In the genomic region with DNA sequence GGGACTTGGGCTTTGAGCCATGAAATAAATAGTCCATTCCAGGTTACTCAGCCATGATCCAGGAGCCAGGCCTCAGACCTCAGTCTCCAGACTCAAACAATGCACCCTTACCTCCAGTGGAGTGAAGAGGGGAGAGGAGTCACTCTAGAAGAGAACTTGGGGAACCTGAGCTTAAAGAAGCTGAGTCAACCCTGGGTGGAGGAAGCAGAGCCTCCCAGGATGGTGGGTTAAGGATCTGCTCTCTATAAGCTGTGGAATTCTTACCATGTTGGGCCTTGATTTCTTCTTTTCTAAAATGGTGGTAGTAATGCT, we compare ENCODE assay signal across 13 cellular contexts.
A peak's percentile ranks its signal among the peaks of the same experiment; 100 is the strongest.
DNase-seq lines count a peak whose midpoint lies in the region; ATAC-seq, FAIRE-seq and TF ChIP-seq lines count a peak whose summit lies in the region.
"Had no signal": no experiment of that assay in that cellular context is flagged by ENCODE, and none has a peak within 500 bp of the region (broad histone marks: within the 10 kb centered on the region; RNA-seq: fewer than 3 reads in every experiment).

No MANE protein-coding gene starts in this region.

- peak overlapping the region; percentile 61 for H3K4me2 ChIP-seq in HCT116 (ENCODE audit: low read length)
- peak overlapping the region; percentile 48 for H3K4me2 ChIP-seq in PC-9
- H3K4me2 ChIP-seq in endothelial cell of umbilical vein (ENCODE audit: insufficient read depth, low read length), result peak overlapping the region; percentile 67
- peak overlapping the region; percentile 61 for H3K4me2 ChIP-seq in smooth muscle cell

- no TSS peak for BruUV-seq in HCT116 (replicated peaks; lab: Mats Ljungman, UMichigan)
- no TSS peak for BruUV-seq in PC-9 (replicated peaks; lab: Mats Ljungman, UMichigan)
- BruUV-seq in endothelial cell of umbilical vein (replicated peaks; lab: Mats Ljungman, UMichigan), result no TSS peak

- dilution Hi-C loops in endothelial cell of umbilical vein (cut with MboI; ENCODE audit: extremely low pct_ligation_motif_present, low sequenced_read_pairs), result no loop called here

- no peaks in the 10 kb centered on the region for H3K9me2 ChIP-seq in HCT116 (ENCODE audit: insufficient read depth)
- H3K9me2 ChIP-seq in PC-9 (ENCODE audit: insufficient read depth), result no peaks in the 10 kb centered on the region

- POLR2A ChIA-PET in HCT116 (lab: Charles Lee) (no interaction called here), PC-9 (lab: Charles Lee; ENCODE audit: unreplicated experiment) (no interaction called here), endothelial cell of umbilical vein (lab: Charles Lee) (no interaction called here)
- POLR2A ChIA-PET in activated CD4-positive, alpha-beta T cell treated with anti-CD3 and anti-CD28 coated beads, Interleukin-2, amount 10 ng/mL, durations not matched to agents 7 days and 5 days (lab: Charles Lee), result no interaction called here

- peaks cover 5% of the 10 kb centered on the region for H3K27me3 Mint-ChIP-seq in activated CD4-positive, alpha-beta T cell treated with anti-CD3 and anti-CD28 coated beads, Interleukin-2, amount 10 ng/mL, durations not matched to agents 7 days and 5 days

- H4K20me1 ChIP-seq in HCT116 (ENCODE audit: insufficient read depth) (no peaks in the 10 kb centered on the region), PC-9 (ENCODE audit: insufficient read depth) (no peaks in the 10 kb centered on the region), endothelial cell of umbilical vein (replicated peaks; ENCODE audit: control insufficient read depth, extremely low read depth, insufficient read depth, low read length) (no peaks in the 10 kb centered on the region), smooth muscle cell (ENCODE audit: low read depth) (no peaks in the 10 kb centered on the region)

- H3K36me3 Mint-ChIP-seq in activated CD4-positive, alpha-beta T cell treated with anti-CD3 and anti-CD28 coated beads, Interleukin-2, amount 10 ng/mL, durations not matched to agents 7 days and 5 days (ENCODE audit: low read depth), result no peaks in the 10 kb centered on the region

- TF ChIP-seq RAD21 in HCT116 (IDR thresholded peaks at IDR 0.05; ENCODE audit: low read depth), result no peak

- H2AFZ ChIP-seq in HCT116 (ENCODE audit: low read depth, low read length, poor library complexity, severe bottlenecking), result no peak overlapping the region
- peak overlapping the region; percentile 71; the same call in 1 of the 2 replicates for H2AFZ ChIP-seq in PC-9
- H2AFZ ChIP-seq in endothelial cell of umbilical vein (ENCODE audit: low read depth, low read length), result peak overlapping the region; percentile 36
- no peak overlapping the region for H2AFZ ChIP-seq in smooth muscle cell (ENCODE audit: low read depth)

- CTCF ChIA-PET in HCT116 (lab: Charles Lee), result interaction anchor here (1.4 to 1.8 kb wide), 2 partner anchors 8 to 32 kb away, joined by 3 to 8 read pairs; no protein-coding TSS in a partner anchor
- CTCF ChIA-PET in PC-9 (lab: Charles Lee), result no interaction called here
- CTCF ChIA-PET in endothelial cell of umbilical vein (lab: Charles Lee), result interaction anchor here (0.5 to 2.3 kb wide), 9 partner anchors 9 to 719 kb away, joined by 3 to 8 read pairs (median 5); no protein-coding TSS in a partner anchor
- CTCF ChIA-PET in activated CD4-positive, alpha-beta T cell treated with anti-CD3 and anti-CD28 coated beads, Interleukin-2, amount 10 ng/mL, durations not matched to agents 7 days and 5 days (lab: Charles Lee), result no interaction called here

- peak overlapping the region; percentile 21; the same call in 1 of the 2 replicates for H3K27ac ChIP-seq in HCT116 (ENCODE audit: low read depth, low read length)
- H3K27ac ChIP-seq in PC-9, result peak overlapping the region; percentile 45
- peak overlapping the region; percentile 89 for H3K27ac ChIP-seq in endothelial cell of umbilical vein (ENCODE audit: insufficient read depth, low read depth, low read length)
- H3K27ac ChIP-seq in smooth muscle cell (ENCODE audit: low read depth), result peak overlapping the region; percentile 79
- H3K27ac ChIP-seq in lower lobe of right lung, result no peak overlapping the region

- H3K9me3 ChIP-seq in HCT116 (ENCODE audit: control insufficient read depth in 1 of 2, insufficient read depth in 1 of 2, low read depth in 1 of 2, low read length in 2 of 2) (no peaks in the 10 kb centered on the region), PC-9 (ENCODE audit: insufficient read depth, low read depth) (no peaks in the 10 kb centered on the region; the same call in 1 of the 2 replicates), endothelial cell of umbilical vein (replicated peaks; ENCODE audit: control insufficient read depth, insufficient read depth, low read length) (no peaks in the 10 kb centered on the region), smooth muscle cell (replicated peaks; ENCODE audit: low read depth) (no peaks in the 10 kb centered on the region), lower lobe of right lung (no peaks in the 10 kb centered on the region)
- H3K9me3 ChIP-seq: heart left ventricle, thoracic aorta had no signal

- peak overlapping the region; percentile 26 for H3K9ac ChIP-seq in HCT116 (ENCODE audit: low read length)
- peak overlapping the region; percentile 58 for H3K9ac ChIP-seq in endothelial cell of umbilical vein (replicated peaks; ENCODE audit: extremely low read depth, insufficient read depth, low read length)
- H3K9ac ChIP-seq in smooth muscle cell (ENCODE audit: low read depth), result peak overlapping the region; percentile 28

- H3K9me1 ChIP-seq in endothelial cell of umbilical vein (replicated peaks; ENCODE audit: control insufficient read depth, extremely low read depth, insufficient read depth, low read length), result no peaks in the 10 kb centered on the region

- intact Hi-C loops in HCT116 (cut with micrococcal nuclease) (no loop called here), PC-9 (cut with micrococcal nuclease; ENCODE audit: unreplicated experiment) (no loop called here), endothelial cell of umbilical vein (cut with micrococcal nuclease) (loop anchor here (1.0 kb wide), 1 partner anchor 32 kb away; no protein-coding TSS in a partner anchor), lower lobe of right lung (cut with DNase I) (no loop called here)

- peaks cover 6% of the 10 kb centered on the region; the same call in 1 of the 2 replicates for H3F3A ChIP-seq in PC-9 (ENCODE audit: insufficient read depth, low read depth)
- peaks cover 9% of the 10 kb centered on the region for H3F3A ChIP-seq in smooth muscle cell (ENCODE audit: low read depth)

- RAD21 ChIA-PET in HCT116 (lab: Charles Lee; ENCODE audit: low non-redundant PET in 1 of 2, low total read pairs in 2 of 2, uncharacterized antibody in 2 of 2, unreplicated experiment in 2 of 2), result no interaction called here

- H3K4me3 ChIP-seq in HCT116 (replicated peaks in 1 of 2; ENCODE audit: low read depth in 1 of 2, low read length in 2 of 2) (no peak overlapping the region; a peak in 1 of 4 replicates), PC-9 (no peak overlapping the region), endothelial cell of umbilical vein (replicated peaks in 1 of 3; ENCODE audit: insufficient read depth in 1 of 3, low read depth in 1 of 3, low read length in 3 of 3) (no peak overlapping the region), smooth muscle cell (no peak overlapping the region), lower lobe of right lung (no peak overlapping the region)
- H3K4me3 ChIP-seq: heart left ventricle, thoracic aorta had no signal

- H3K36me3 ChIP-seq in HCT116 (ENCODE audit: control insufficient read depth in 1 of 2, insufficient read depth in 2 of 2, low read length in 2 of 2), result no peaks in the 10 kb centered on the region
- H3K36me3 ChIP-seq in PC-9 (ENCODE audit: low read depth), result no peaks in the 10 kb centered on the region
- H3K36me3 ChIP-seq in endothelial cell of umbilical vein (ENCODE audit: control insufficient read depth in 2 of 2, extremely low read depth in 1 of 2, insufficient read depth in 2 of 2, low read length in 2 of 2), result no peaks in the 10 kb centered on the region
- no peaks in the 10 kb centered on the region for H3K36me3 ChIP-seq in smooth muscle cell (ENCODE audit: low read depth)
- no peaks in the 10 kb centered on the region for H3K36me3 ChIP-seq in lower lobe of right lung
- H3K36me3 ChIP-seq: heart left ventricle, thoracic aorta had no signal

- DNase-seq in HCT116 (ENCODE audit: low read depth, low spot score) (no peak), PC-9 (no peak), endothelial cell of umbilical vein (ENCODE audit: low read depth, low spot score) (no peak), smooth muscle cell (lab: John Stamatoyannopoulos, UW; ENCODE audit: unreplicated experiment) (no peak), lower lobe of right lung (no peak), glomerular visceral epithelial cell (ENCODE audit: extremely low spot score) (no peak), NOMO-1 treated with dmso at 0.1 percent for 144 hours (lab: John Stamatoyannopoulos, UW; ENCODE audit: unreplicated experiment) (no peak)
- no peak for DNase-seq in activated CD4-positive, alpha-beta T cell treated with anti-CD3 and anti-CD28 coated beads, Interleukin-2, amount 10 ng/mL, durations not matched to agents 7 days and 5 days
- DNase-seq: activated CD8-positive, alpha-beta T cell treated with anti-CD3 and anti-CD28 coated beads for 36 hours; activated effector memory CD4-positive, alpha-beta T cell treated with anti-CD3 and anti-CD28 coated beads, Interleukin-2, amount 50 U/mL, for 16 hours; heart left ventricle; NCI-H2081 treated with DMSO at 0.1 percent for 48 hours had no signal

- no peaks in the 10 kb centered on the region for H3K9me3 Mint-ChIP-seq in activated CD4-positive, alpha-beta T cell treated with anti-CD3 and anti-CD28 coated beads, Interleukin-2, amount 10 ng/mL, durations not matched to agents 7 days and 5 days
- H3K9me3 Mint-ChIP-seq: activated CD8-positive, alpha-beta T cell treated with anti-CD3 and anti-CD28 coated beads for 36 hours had no signal

- H3K4me3 Mint-ChIP-seq in activated CD4-positive, alpha-beta T cell treated with anti-CD3 and anti-CD28 coated beads, Interleukin-2, amount 10 ng/mL, durations not matched to agents 7 days and 5 days, result no peak overlapping the region
- H3K4me3 Mint-ChIP-seq: activated CD8-positive, alpha-beta T cell treated with anti-CD3 and anti-CD28 coated beads for 36 hours had no signal

- H3K27me3 ChIP-seq in HCT116 (ENCODE audit: insufficient read depth, low read length) (no peaks in the 10 kb centered on the region), PC-9 (ENCODE audit: insufficient read depth, low read depth) (no peaks in the 10 kb centered on the region), endothelial cell of umbilical vein (ENCODE audit: control insufficient read depth in 2 of 2, insufficient read depth in 2 of 2, low read length in 2 of 2) (no peaks in the 10 kb centered on the region), smooth muscle cell (ENCODE audit: low read depth) (no peaks in the 10 kb centered on the region), lower lobe of right lung (ENCODE audit: low read depth) (no peaks in the 10 kb centered on the region)

- no peak overlapping the region for H3K27ac Mint-ChIP-seq in activated CD4-positive, alpha-beta T cell treated with anti-CD3 and anti-CD28 coated beads, Interleukin-2, amount 10 ng/mL, durations not matched to agents 7 days and 5 days
- H3K27ac Mint-ChIP-seq: activated CD8-positive, alpha-beta T cell treated with anti-CD3 and anti-CD28 coated beads for 36 hours had no signal

- peak; percentile 50 for ATAC-seq in HCT116
- no peak for ATAC-seq in lower lobe of right lung
- ATAC-seq: activated CD8-positive, alpha-beta T cell treated with anti-CD3 and anti-CD28 coated beads for 36 hours had no signal

- no peak for FAIRE-seq in endothelial cell of umbilical vein (lab: Jason Lieb, UNC)

- TF ChIP-seq POLR2A in HCT116 (IDR thresholded peaks at IDR 0.05; ENCODE audit: borderline replicate concordance, extremely low read depth, insufficient read depth, insufficient read length) (no peak), endothelial cell of umbilical vein (IDR thresholded peaks at IDR 0.05; ENCODE audit: low read depth, low read length) (no peak)

- peaks cover 8 to 17% of the 10 kb centered on the region in 2 experiments for H3K4me1 ChIP-seq in HCT116 (ENCODE audit: control insufficient read depth in 1 of 2, insufficient read depth in 2 of 2, low read length in 2 of 2)
- peaks cover 14% of the 10 kb centered on the region for H3K4me1 ChIP-seq in PC-9 (replicated peaks; ENCODE audit: insufficient read depth)
- peaks cover 44% of the 10 kb centered on the region for H3K4me1 ChIP-seq in endothelial cell of umbilical vein (ENCODE audit: control insufficient read depth, extremely low read depth, insufficient read depth, low read length)
- H3K4me1 ChIP-seq in smooth muscle cell (ENCODE audit: low read depth), result peaks cover 20% of the 10 kb centered on the region
- peaks cover 21% of the 10 kb centered on the region for H3K4me1 ChIP-seq in lower lobe of right lung

- no peaks in the 10 kb centered on the region for H3K79me2 ChIP-seq in HCT116 (ENCODE audit: insufficient read depth, low read length)
- no peaks in the 10 kb centered on the region for H3K79me2 ChIP-seq in PC-9 (ENCODE audit: low read depth)
- H3K79me2 ChIP-seq in endothelial cell of umbilical vein (ENCODE audit: control insufficient read depth, insufficient read depth, low read length), result no peaks in the 10 kb centered on the region
- no peaks in the 10 kb centered on the region for H3K79me2 ChIP-seq in smooth muscle cell (ENCODE audit: low read depth)

- H3K4me1 Mint-ChIP-seq in activated CD4-positive, alpha-beta T cell treated with anti-CD3 and anti-CD28 coated beads, Interleukin-2, amount 10 ng/mL, durations not matched to agents 7 days and 5 days, result peaks cover 2% of the 10 kb centered on the region

- no peak for TF ChIP-seq CTCF in HCT116 (IDR thresholded peaks at IDR 0.05 in 2 of 3, conservative IDR thresholded peaks at IDR 0.05 in 1 of 3; ENCODE audit: borderline replicate concordance in 1 of 3, insufficient read depth in 1 of 3, low read depth in 2 of 3, low read length in 2 of 3)
- TF ChIP-seq CTCF in PC-9 (conservative IDR thresholded peaks at IDR 0.05), result no peak
- TF ChIP-seq CTCF in endothelial cell of umbilical vein (IDR thresholded peaks at IDR 0.05; ENCODE audit: extremely low read depth in 1 of 2, insufficient read depth in 1 of 2, low read depth in 1 of 2, low read length in 2 of 2), result no peak
- no peak for TF ChIP-seq CTCF in smooth muscle cell (IDR thresholded peaks at IDR 0.05; ENCODE audit: borderline replicate concordance, insufficient read depth, poor library complexity, severe bottlenecking)
- TF ChIP-seq CTCF in lower lobe of right lung (IDR thresholded peaks at IDR 0.05), result no peak

Comparison
In these comparisons a context has a peak if more than half of its experiments do, and no peak if none do; other contexts are left out.
1. H2AFZ ChIP-seq: peak in PC-9 (single experiment) and endothelial cell of umbilical vein (single experiment); none in HCT116 (single experiment) and smooth muscle cell (single experiment).
2. CTCF ChIA-PET loops: an anchor here in HCT116 (1.4 to 1.8 kb wide) and endothelial cell of umbilical vein (0.5 to 2.3 kb wide); none called in PC-9 and activated CD4-positive, alpha-beta T cell treated with anti-CD3 and anti-CD28 coated beads, Interleukin-2, amount 10 ng/mL, durations not matched to agents 7 days and 5 days.
3. Peak in every context shown above with its lines, with median percentiles within 50 percentile points of each other: H3K4me2 ChIP-seq and H3K9ac ChIP-seq.